ENCODE assay signal across 17 cellular contexts in the genomic region with DNA sequence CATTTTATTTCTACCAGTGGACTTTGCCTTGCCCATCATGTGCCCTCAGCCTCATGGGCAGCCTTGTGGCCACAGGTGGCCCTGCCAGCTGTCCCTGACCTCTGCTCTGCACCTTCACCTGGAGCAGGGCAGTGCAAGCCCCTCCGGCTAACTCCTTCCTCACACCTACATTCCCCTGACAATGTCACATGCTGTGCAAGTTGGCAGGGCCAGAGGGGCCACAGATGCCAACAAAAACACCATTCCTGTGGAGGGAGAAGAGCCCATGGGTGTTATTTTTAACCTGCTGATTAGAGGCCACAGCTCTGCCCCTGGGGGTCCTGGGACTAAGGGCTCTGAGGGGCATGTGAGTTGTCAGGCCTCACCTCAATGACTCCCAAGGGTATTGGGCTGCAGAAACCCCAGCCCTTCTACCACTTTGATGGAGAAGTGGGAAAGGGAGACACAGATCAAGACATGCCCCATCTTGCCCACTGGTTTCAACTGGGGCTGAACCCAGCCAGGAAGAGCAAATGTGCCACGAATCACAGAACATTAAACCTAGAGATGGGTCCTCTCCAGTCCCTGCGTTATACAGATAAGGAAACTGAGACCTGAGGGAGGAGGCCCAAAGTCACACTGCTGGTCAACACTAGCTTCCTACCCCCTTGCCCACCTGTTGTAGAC.
DNase-seq lines count a peak whose midpoint lies in the region; ATAC-seq, FAIRE-seq and TF ChIP-seq lines count a peak whose summit lies in the region.
"Had no signal": no experiment of that assay in that cellular context is flagged by ENCODE, and none has a peak within 500 bp of the region (broad histone marks: within the 10 kb centered on the region; RNA-seq: fewer than 3 reads in every experiment).

No MANE protein-coding gene starts in this region.

- FAIRE-seq in bronchial epithelial cell (lab: Jason Lieb, UNC): no peak
- FAIRE-seq: small intestine had no signal

- H3K36me3 Mint-ChIP-seq in activated naive CD4-positive, alpha-beta T cell treated with anti-CD3 and anti-CD28 coated beads for 36 hours (ENCODE audit: low read depth): no peaks in the 10 kb centered on the region
- H3K36me3 Mint-ChIP-seq: CD4-positive, alpha-beta memory T cell had no signal

- H3K27ac ChIP-seq in right cardiac atrium (ENCODE audit: low read length) (peak overlapping the region; percentile 84), uterus (peak overlapping the region; percentile 47 to 87)
- H3K27ac ChIP-seq: SJCRH30, upper lobe of left lung had no signal

- no peak for DNase-seq in activated naive CD4-positive, alpha-beta T cell treated with anti-CD3 and anti-CD28 coated beads for 36 hours
- DNase-seq in activated naive CD4-positive, alpha-beta T cell treated with Interleukin-2 at 50 U/mL for 16 hours: no peak
- peak; percentile 82 for DNase-seq in bronchial epithelial cell (ENCODE audit: low read depth)
- DNase-seq in right cardiac atrium: peak in 2 of 3 donors; percentile 77 to 79
- no peak for DNase-seq in uterus
- no peak for DNase-seq in superior temporal gyrus (ENCODE audit: extremely low spot score)
- DNase-seq in NCI-H345 (lab: John Stamatoyannopoulos, UW): no peak
- DNase-seq in putamen (ENCODE audit: low spot score): no peak
- DNase-seq: CD4-positive, alpha-beta memory T cell; erythroblast; GOT3; NCI-H1436 treated with DMSO at 0.1 percent for 48 hours; small intestine had no signal

- peaks cover 6% of the 10 kb centered on the region for H3K4me1 Mint-ChIP-seq in activated naive CD4-positive, alpha-beta T cell treated with anti-CD3 and anti-CD28 coated beads for 36 hours (ENCODE audit: low read depth)

- CTCF ChIA-PET in activated naive CD4-positive, alpha-beta T cell treated with anti-CD3 and anti-CD28 coated beads for 36 hours (lab: Charles Lee): interaction anchor here (0.6 to 2.3 kb wide), 9 partner anchors 10 to 405 kb away, joined by 3 to 15 read pairs (median 5); no protein-coding TSS in a partner anchor

- H3K4me3 ChIP-seq in bronchial epithelial cell (ENCODE audit: low read depth, low read length): no peak overlapping the region
- no peak overlapping the region for H3K4me3 ChIP-seq in right cardiac atrium (ENCODE audit: low read length)
- H3K4me3 ChIP-seq in uterus: no peak overlapping the region
- H3K4me3 ChIP-seq: ascending aorta, SJCRH30, upper lobe of left lung had no signal

- H3K36me3 ChIP-seq in bronchial epithelial cell (ENCODE audit: control insufficient read depth, insufficient read depth, low read length) (no peaks in the 10 kb centered on the region), uterus (no peaks in the 10 kb centered on the region)
- H3K36me3 ChIP-seq: ascending aorta, SJCRH30, upper lobe of left lung had no signal

- ATAC-seq in right cardiac atrium: peak in 1 of 2 donors; percentile 26

- H3K27me3 Mint-ChIP-seq in activated naive CD4-positive, alpha-beta T cell treated with anti-CD3 and anti-CD28 coated beads for 36 hours (ENCODE audit: low read depth): peaks cover 2% of the 10 kb centered on the region

- 72% methylated on average over 3 of the region's 3 CpGs for WGBS in right cardiac atrium

- H3K4me1 ChIP-seq in right cardiac atrium (ENCODE audit: control insufficient read depth, insufficient read depth, low read length): peaks cover 33% of the 10 kb centered on the region
- H3K4me1 ChIP-seq in uterus: peaks cover 6 to 10% of the 10 kb centered on the region in 2 donors

- intact Hi-C loops in activated naive CD4-positive, alpha-beta T cell treated with anti-CD3 and anti-CD28 coated beads for 36 hours (cut with micrococcal nuclease): loop anchor here (2.0 kb wide), 1 partner anchor 61 kb away; no protein-coding TSS in a partner anchor
- intact Hi-C loops in right cardiac atrium (cut with DNase I): loop anchor here in 1 of 4 donors (5.0 kb wide), 1 partner anchor 55 kb away; no protein-coding TSS in a partner anchor
- intact Hi-C loops in uterus (cut with DNase I; ENCODE audit: low total_unique reads): no loop called here

- H3K27me3 ChIP-seq in bronchial epithelial cell (ENCODE audit: control insufficient read depth, insufficient read depth, low read length) (no peaks in the 10 kb centered on the region), right cardiac atrium (ENCODE audit: control insufficient read depth, insufficient read depth) (no peaks in the 10 kb centered on the region), uterus (no peaks in the 10 kb centered on the region)
- H3K27me3 ChIP-seq: ascending aorta, SJCRH30, upper lobe of left lung had no signal

- TF ChIP-seq CTCF in bronchial epithelial cell (IDR thresholded peaks at IDR 0.05; ENCODE audit: insufficient read depth, low read length, severe bottlenecking): no peak
- TF ChIP-seq CTCF in uterus (IDR thresholded peaks at IDR 0.05): no peak

- H3K4me3 Mint-ChIP-seq in activated naive CD4-positive, alpha-beta T cell treated with anti-CD3 and anti-CD28 coated beads for 36 hours: no peak overlapping the region
- H3K4me3 Mint-ChIP-seq: activated CD4-positive, alpha-beta T cell treated with anti-CD3 and anti-CD28 coated beads for 36 hours; CD4-positive, alpha-beta memory T cell had no signal

- TF ChIP-seq POLR2A in uterus (IDR thresholded peaks at IDR 0.05): no peak

- peaks cover 6% of the 10 kb centered on the region for H3K9me3 Mint-ChIP-seq in activated naive CD4-positive, alpha-beta T cell treated with anti-CD3 and anti-CD28 coated beads for 36 hours

- peak overlapping the region; percentile 51 for H3K27ac Mint-ChIP-seq in activated naive CD4-positive, alpha-beta T cell treated with anti-CD3 and anti-CD28 coated beads for 36 hours
- H3K27ac Mint-ChIP-seq: activated CD4-positive, alpha-beta T cell treated with anti-CD3 and anti-CD28 coated beads for 36 hours; CD4-positive, alpha-beta memory T cell had no signal

- H3K9me3 ChIP-seq in right cardiac atrium (ENCODE audit: control insufficient read depth, low read length) (no peaks in the 10 kb centered on the region), uterus (no peaks in the 10 kb centered on the region)
- H3K9me3 ChIP-seq: ascending aorta, SJCRH30, upper lobe of left lung had no signal

Comparison
In these comparisons a context has a peak if more than half of its experiments do, and no peak if none do; other contexts are left out.
1. DNase-seq: peak in bronchial epithelial cell (single experiment) and right cardiac atrium (2 of 3); none in activated naive CD4-positive, alpha-beta T cell treated with anti-CD3 and anti-CD28 coated beads for 36 hours (single experiment), activated naive CD4-positive, alpha-beta T cell treated with Interleukin-2 at 50 U/mL for 16 hours (single experiment), uterus (0 of 2), superior temporal gyrus (single experiment), NCI-H345 (single experiment) and putamen (single experiment).